2 cellular contexts compared by ENCODE assay signal in genomic region chr2:142777742-142778141, GRCh38.
TF ChIP-seq lines count a peak whose summit lies in the region.

No MANE protein-coding gene starts in this region.

TF ChIP-seq in GM23338, 12 proteins besides CTCF, POLR2A, EP300 and RAD21:
- TF ChIP-seq JUNB (IDR thresholded peaks at IDR 0.05; ENCODE audit: unreplicated experiment) (no peak), EZH2 (IDR thresholded peaks at IDR 0.05; ENCODE audit: low read depth, unreplicated experiment) (no peak), ZNF114 (CRISPR knock-in tag; IDR thresholded peaks at IDR 0.05) (no peak), ETS1 (IDR thresholded peaks at IDR 0.05) (no peak), NANOG (IDR thresholded peaks at IDR 0.05; ENCODE audit: borderline replicate concordance) (no peak), POLR2AphosphoS5 (IDR thresholded peaks at IDR 0.05; ENCODE audit: low read depth) (no peak)
- TF ChIP-seq, protein P1, sequence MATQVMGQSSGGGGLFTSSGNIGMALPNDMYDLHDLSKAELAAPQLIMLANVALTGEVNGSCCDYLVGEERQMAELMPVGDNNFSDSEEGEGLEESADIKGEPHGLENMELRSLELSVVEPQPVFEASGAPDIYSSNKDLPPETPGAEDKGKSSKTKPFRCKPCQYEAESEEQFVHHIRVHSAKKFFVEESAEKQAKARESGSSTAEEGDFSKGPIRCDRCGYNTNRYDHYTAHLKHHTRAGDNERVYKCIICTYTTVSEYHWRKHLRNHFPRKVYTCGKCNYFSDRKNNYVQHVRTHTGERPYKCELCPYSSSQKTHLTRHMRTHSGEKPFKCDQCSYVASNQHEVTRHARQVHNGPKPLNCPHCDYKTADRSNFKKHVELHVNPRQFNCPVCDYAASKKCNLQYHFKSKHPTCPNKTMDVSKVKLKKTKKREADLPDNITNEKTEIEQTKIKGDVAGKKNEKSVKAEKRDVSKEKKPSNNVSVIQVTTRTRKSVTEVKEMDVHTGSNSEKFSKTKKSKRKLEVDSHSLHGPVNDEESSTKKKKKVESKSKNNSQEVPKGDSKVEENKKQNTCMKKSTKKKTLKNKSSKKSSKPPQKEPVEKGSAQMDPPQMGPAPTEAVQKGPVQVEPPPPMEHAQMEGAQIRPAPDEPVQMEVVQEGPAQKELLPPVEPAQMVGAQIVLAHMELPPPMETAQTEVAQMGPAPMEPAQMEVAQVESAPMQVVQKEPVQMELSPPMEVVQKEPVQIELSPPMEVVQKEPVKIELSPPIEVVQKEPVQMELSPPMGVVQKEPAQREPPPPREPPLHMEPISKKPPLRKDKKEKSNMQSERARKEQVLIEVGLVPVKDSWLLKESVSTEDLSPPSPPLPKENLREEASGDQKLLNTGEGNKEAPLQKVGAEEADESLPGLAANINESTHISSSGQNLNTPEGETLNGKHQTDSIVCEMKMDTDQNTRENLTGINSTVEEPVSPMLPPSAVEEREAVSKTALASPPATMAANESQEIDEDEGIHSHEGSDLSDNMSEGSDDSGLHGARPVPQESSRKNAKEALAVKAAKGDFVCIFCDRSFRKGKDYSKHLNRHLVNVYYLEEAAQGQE (IDR thresholded peaks at IDR 0.05; ENCODE audit: unreplicated experiment): no peak
- TF ChIP-seq, protein P2, sequence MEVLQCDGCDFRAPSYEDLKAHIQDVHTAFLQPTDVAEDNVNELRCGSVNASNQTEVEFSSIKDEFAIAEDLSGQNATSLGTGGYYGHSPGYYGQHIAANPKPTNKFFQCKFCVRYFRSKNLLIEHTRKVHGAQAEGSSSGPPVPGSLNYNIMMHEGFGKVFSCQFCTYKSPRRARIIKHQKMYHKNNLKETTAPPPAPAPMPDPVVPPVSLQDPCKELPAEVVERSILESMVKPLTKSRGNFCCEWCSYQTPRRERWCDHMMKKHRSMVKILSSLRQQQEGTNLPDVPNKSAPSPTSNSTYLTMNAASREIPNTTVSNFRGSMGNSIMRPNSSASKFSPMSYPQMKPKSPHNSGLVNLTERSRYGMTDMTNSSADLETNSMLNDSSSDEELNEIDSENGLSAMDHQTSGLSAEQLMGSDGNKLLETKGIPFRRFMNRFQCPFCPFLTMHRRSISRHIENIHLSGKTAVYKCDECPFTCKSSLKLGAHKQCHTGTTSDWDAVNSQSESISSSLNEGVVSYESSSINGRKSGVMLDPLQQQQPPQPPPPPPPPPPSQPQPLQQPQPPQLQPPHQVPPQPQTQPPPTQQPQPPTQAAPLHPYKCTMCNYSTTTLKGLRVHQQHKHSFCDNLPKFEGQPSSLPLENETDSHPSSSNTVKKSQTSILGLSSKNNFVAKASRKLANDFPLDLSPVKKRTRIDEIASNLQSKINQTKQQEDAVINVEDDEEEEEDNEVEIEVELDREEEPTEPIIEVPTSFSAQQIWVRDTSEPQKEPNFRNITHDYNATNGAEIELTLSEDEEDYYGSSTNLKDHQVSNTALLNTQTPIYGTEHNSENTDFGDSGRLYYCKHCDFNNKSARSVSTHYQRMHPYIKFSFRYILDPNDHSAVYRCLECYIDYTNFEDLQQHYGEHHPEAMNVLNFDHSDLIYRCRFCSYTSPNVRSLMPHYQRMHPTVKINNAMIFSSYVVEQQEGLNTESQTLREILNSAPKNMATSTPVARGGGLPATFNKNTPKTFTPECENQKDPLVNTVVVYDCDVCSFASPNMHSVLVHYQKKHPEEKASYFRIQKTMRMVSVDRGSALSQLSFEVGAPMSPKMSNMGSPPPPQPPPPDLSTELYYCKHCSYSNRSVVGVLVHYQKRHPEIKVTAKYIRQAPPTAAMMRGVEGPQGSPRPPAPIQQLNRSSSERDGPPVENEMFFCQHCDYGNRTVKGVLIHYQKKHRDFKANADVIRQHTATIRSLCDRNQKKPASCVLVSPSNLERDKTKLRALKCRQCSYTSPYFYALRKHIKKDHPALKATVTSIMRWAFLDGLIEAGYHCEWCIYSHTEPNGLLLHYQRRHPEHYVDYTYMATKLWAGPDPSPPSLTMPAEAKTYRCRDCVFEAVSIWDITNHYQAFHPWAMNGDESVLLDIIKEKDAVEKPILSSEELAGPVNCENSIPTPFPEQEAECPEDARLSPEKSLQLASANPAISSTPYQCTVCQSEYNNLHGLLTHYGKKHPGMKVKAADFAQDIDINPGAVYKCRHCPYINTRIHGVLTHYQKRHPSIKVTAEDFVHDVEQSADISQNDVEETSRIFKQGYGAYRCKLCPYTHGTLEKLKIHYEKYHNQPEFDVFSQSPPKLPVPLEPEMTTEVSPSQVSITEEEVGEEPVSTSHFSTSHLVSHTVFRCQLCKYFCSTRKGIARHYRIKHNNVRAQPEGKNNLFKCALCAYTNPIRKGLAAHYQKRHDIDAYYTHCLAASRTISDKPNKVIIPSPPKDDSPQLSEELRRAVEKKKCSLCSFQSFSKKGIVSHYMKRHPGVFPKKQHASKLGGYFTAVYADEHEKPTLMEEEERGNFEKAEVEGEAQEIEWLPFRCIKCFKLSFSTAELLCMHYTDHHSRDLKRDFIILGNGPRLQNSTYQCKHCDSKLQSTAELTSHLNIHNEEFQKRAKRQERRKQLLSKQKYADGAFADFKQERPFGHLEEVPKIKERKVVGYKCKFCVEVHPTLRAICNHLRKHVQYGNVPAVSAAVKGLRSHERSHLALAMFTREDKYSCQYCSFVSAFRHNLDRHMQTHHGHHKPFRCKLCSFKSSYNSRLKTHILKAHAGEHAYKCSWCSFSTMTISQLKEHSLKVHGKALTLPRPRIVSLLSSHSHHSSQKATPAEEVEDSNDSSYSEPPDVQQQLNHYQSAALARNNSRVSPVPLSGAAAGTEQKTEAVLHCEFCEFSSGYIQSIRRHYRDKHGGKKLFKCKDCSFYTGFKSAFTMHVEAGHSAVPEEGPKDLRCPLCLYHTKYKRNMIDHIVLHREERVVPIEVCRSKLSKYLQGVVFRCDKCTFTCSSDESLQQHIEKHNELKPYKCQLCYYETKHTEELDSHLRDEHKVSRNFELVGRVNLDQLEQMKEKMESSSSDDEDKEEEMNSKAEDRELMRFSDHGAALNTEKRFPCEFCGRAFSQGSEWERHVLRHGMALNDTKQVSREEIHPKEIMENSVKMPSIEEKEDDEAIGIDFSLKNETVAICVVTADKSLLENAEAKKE (CRISPR knock-in tag; IDR thresholded peaks at IDR 0.05): no peak

TF ChIP-seq in H1, 55 proteins besides CTCF, POLR2A, EP300 and RAD21 (continued from another document):
- TF ChIP-seq HDAC2 (IDR thresholded peaks at IDR 0.05; ENCODE audit: borderline replicate concordance in 1 of 2, low read depth in 2 of 2, low read length in 2 of 2) (no peak), GABPA (IDR thresholded peaks at IDR 0.05; ENCODE audit: borderline replicate concordance, insufficient read depth, low read length) (no peak), SIRT6 (IDR thresholded peaks at IDR 0.05; ENCODE audit: low read length) (no peak), CBX8 (IDR thresholded peaks at IDR 0.05; ENCODE audit: borderline replicate concordance, low read depth, low read length) (no peak), FOSL1 (IDR thresholded peaks at IDR 0.05; ENCODE audit: insufficient read depth, low read depth, low read length) (no peak), SAP30 (IDR thresholded peaks at IDR 0.05; ENCODE audit: insufficient read depth, insufficient replicate concordance, low read length) (no peak), CBX5 (IDR thresholded peaks at IDR 0.05; ENCODE audit: low read depth, low read length) (no peak), TBP (IDR thresholded peaks at IDR 0.05; ENCODE audit: low read depth, low read length) (no peak)
